Comparison of ENCODE assay signal across 18 cellular contexts in genomic region chr1:184940226-184940625, GRCh38. TPM values are rescaled to one million over a fixed set of nuclear protein-coding genes. Genes with fewer than 3 reads are reported as not detected.
DNase-seq lines count a peak whose midpoint lies in the region; ATAC-seq and TF ChIP-seq lines count a peak whose summit lies in the region.
"Had no signal": no experiment of that assay in that cellular context is flagged by ENCODE, and none has a peak within 500 bp of the region (broad histone marks: within the 10 kb centered on the region; RNA-seq: fewer than 3 reads in every experiment).

No MANE protein-coding gene starts in this region.

- no peaks in the 10 kb centered on the region for H3K27me3 Mint-ChIP-seq in effector memory CD8-positive, alpha-beta T cell
- H3K27me3 Mint-ChIP-seq in immature natural killer cell (ENCODE audit: low read depth in 3 of 3): no peaks in the 10 kb centered on the region
- H3K27me3 Mint-ChIP-seq: CD4-positive, alpha-beta T cell had no signal

- TF ChIP-seq CTCF in AG04449 (IDR thresholded peaks at IDR 0.05; ENCODE audit: insufficient read depth, low read length, missing control alignments) (no peak), fibroblast of the aortic adventitia (IDR thresholded peaks at IDR 0.05; ENCODE audit: insufficient read depth, low read length) (no peak)

- H3K4me1 Mint-ChIP-seq in effector memory CD8-positive, alpha-beta T cell (ENCODE audit: low read depth in 2 of 2): peaks cover 17 to 70% of the 10 kb centered on the region in 2 donors
- H3K4me1 Mint-ChIP-seq in immature natural killer cell: peaks cover 0 to 4% of the 10 kb centered on the region in 2 donors

- peak overlapping the region in 1 of 2 donors; percentile 78 for H3K27ac Mint-ChIP-seq in effector memory CD8-positive, alpha-beta T cell
- no peak overlapping the region for H3K27ac Mint-ChIP-seq in immature natural killer cell
- H3K27ac Mint-ChIP-seq: CD4-positive, alpha-beta T cell had no signal

- H3K9me3 Mint-ChIP-seq in effector memory CD8-positive, alpha-beta T cell: no peaks in the 10 kb centered on the region
- H3K9me3 Mint-ChIP-seq in immature natural killer cell: peaks cover 0 to 2% (median 0%) of the 10 kb centered on the region in 6 donors
- H3K9me3 Mint-ChIP-seq: CD4-positive, alpha-beta T cell had no signal

- no peak overlapping the region for H3K4me3 Mint-ChIP-seq in effector memory CD8-positive, alpha-beta T cell
- no peak overlapping the region for H3K4me3 Mint-ChIP-seq in immature natural killer cell
- H3K4me3 Mint-ChIP-seq: CD4-positive, alpha-beta T cell had no signal

- POLR2A ChIA-PET in AG04449 (lab: Yijun Ruan, JAX): no interaction called here

- CTCF ChIA-PET in AG04449 (lab: Yijun Ruan, JAX): no interaction called here

- H3K4me3 ChIP-seq in AG04449 (ENCODE audit: low read depth, low read length): no peak overlapping the region
- H3K4me3 ChIP-seq in fibroblast of the aortic adventitia (ENCODE audit: low read depth, low read length): no peak overlapping the region

- no peak for ATAC-seq in HG02885 (IDR thresholded peaks at IDR 0.05; ENCODE audit: poor library complexity, unreplicated experiment)
- ATAC-seq in HG02852 (IDR thresholded peaks at IDR 0.05; ENCODE audit: unreplicated experiment): no peak
- no peak for ATAC-seq in effector memory CD8-positive, alpha-beta T cell (replicated peaks)
- ATAC-seq: HepG2, Panc1 had no signal

- peaks cover 9% of the 10 kb centered on the region for H3K36me3 Mint-ChIP-seq in effector memory CD8-positive, alpha-beta T cell (ENCODE audit: insufficient read depth)
- peaks cover 0 to 8% (median 0%) of the 10 kb centered on the region in 3 donors for H3K36me3 Mint-ChIP-seq in immature natural killer cell

- DNase-seq in AG04449 (ENCODE audit: low read depth, low spot score) (peak; percentile 36), GM03348 (ENCODE audit: low spot score) (peak; percentile 40), amniotic stem cell (lab: John Stamatoyannopoulos, UW) (peak; percentile 13), fibroblast of the aortic adventitia (ENCODE audit: low read depth) (peak; percentile 18), immature natural killer cell (no peak)
- no peak for DNase-seq in effector memory CD8-positive, alpha-beta T cell
- DNase-seq: CD4-positive, alpha-beta T cell; DMS79; GDM1; GOT3; NCI-H1105 treated with DMSO at 0.1 percent for 48 hours; NCI-H187; NCI-H446; Right ventricle myocardium superior had no signal

RNA-seq across cellular contexts. Expression of gene NIBAN1, which starts 34.1 kb away (rescaled TPM):
- 121 and 131 TPM in 2 replicates for total RNA-seq in fibroblast of the aortic adventitia (ENCODE audit: low replicate concordance)
- polyA plus RNA-seq in immature natural killer cell: 10 to 100 TPM in 2 of 3 donors, 1 to 10 TPM in 1; 6.3 to 24.7 (median 19.0) TPM
- total RNA-seq: HepG2 had no signal
- polyA plus RNA-seq: HepG2 had no signal

Comparison
In these comparisons a context has a peak if more than half of its experiments do, and no peak if none do; other contexts are left out.
1. DNase-seq: peak in AG04449 (single experiment), GM03348 (single experiment), amniotic stem cell (single experiment) and fibroblast of the aortic adventitia (single experiment); none in effector memory CD8-positive, alpha-beta T cell (0 of 3) and immature natural killer cell (0 of 3).